ENCODE assay signal across 12 cellular contexts in the genomic region with DNA sequence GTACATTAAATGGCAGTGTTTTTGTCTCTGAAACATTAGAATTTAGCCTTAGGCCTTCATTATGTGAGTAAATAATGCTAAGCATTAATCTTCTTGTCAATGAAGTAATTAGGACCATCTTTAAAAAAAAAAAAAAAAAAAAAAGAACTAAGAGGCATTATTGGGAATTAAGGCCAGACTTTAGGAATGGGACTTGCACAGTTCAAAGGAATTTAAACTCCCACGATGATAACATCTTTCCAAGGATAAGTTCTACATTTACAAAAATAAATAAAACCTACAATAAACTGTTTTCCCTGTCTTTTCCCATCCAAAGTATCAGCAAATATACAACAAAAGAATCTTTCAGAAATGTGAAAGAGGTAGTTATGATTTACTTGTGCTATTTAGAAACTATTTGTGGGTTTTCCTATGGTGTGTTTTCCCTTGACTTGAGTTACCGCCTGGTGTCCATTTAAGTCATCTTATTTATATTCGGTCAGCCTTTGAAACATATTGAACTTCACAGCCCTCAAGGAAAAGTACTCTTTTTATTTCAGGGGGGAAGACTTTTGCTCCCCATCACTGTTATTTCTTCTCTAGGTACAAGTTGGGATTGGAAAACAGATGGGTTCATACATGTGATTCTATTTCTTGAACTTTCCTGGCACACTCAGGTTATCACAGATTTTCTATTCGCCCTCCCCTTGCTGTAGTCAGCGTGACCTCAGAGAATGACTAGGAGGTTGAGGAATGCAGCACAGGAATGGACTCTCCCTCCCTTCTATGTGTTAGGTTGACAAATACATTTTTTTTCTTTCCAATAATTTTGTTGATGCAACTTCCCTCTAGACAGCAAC. TPM values are rescaled to one million over a fixed set of nuclear protein-coding genes. Genes with fewer than 3 reads are reported as not detected.
DNase-seq lines count a peak whose midpoint lies in the region; ATAC-seq and TF ChIP-seq lines count a peak whose summit lies in the region.
"Had no signal": no experiment of that assay in that cellular context is flagged by ENCODE, and none has a peak within 500 bp of the region (broad histone marks: within the 10 kb centered on the region; RNA-seq: fewer than 3 reads in every experiment).

No MANE protein-coding gene starts in this region.

- H3K27me3 ChIP-seq in ACC112 (ENCODE audit: insufficient read depth, low read length) (no peaks in the 10 kb centered on the region), gastrocnemius medialis (no peaks in the 10 kb centered on the region)

- ATAC-seq in gastrocnemius medialis (no peak), sciatic nerve (no peak)

- in situ Hi-C loops in gastrocnemius medialis (cut with MboI; ENCODE audit: low sequenced_read_pairs in 4 of 4), result no loop called here

- POLR2A ChIA-PET in MCF 10A (lab: Yijun Ruan, JAX), result no interaction called here

- no peaks in the 10 kb centered on the region for H3K36me3 Mint-ChIP-seq in MCF 10A (ENCODE audit: insufficient read depth, unreplicated experiment)

- no peaks in the 10 kb centered on the region for H3K9me3 Mint-ChIP-seq in MCF 10A (ENCODE audit: unreplicated experiment)
- H3K9me3 Mint-ChIP-seq: H9 had no signal

- H3K4me3 Mint-ChIP-seq in MCF 10A (ENCODE audit: unreplicated experiment), result peak overlapping the region; percentile 3
- H3K4me3 Mint-ChIP-seq: H9 had no signal

- peaks cover 11% of the 10 kb centered on the region for H3K4me1 Mint-ChIP-seq in MCF 10A (ENCODE audit: insufficient read depth, unreplicated experiment)
- H3K4me1 Mint-ChIP-seq: H9 had no signal

- peak overlapping the region; percentile 16 for H3K27ac Mint-ChIP-seq in MCF 10A (ENCODE audit: low read depth, unreplicated experiment)

- no peaks in the 10 kb centered on the region for H3K27me3 Mint-ChIP-seq in MCF 10A (ENCODE audit: insufficient read depth, unreplicated experiment)

- DNase-seq in HT-29 (ENCODE audit: low spot score), result peak; percentile 4
- peak; percentile 75 for DNase-seq in MCF 10A (ENCODE audit: unreplicated experiment)
- DNase-seq in kidney glomerular epithelial cell (lab: John Stamatoyannopoulos, UW), result peak; percentile 86
- no peak for DNase-seq in gastrocnemius medialis
- DNase-seq in OCI-M1 (lab: John Stamatoyannopoulos, UW), result no peak
- DNase-seq in NAMALWA (ENCODE audit: low spot score), result no peak
- DNase-seq in sciatic nerve (ENCODE audit: low spot score), result no peak
- DNase-seq: activated CD8-positive, alpha-beta memory T cell treated with anti-CD3 and anti-CD28 coated beads, Interleukin-2, amount 50 U/mL, for 48 hours; H9; T-helper 2 cell had no signal

- intact Hi-C loops in MCF 10A (cut with micrococcal nuclease) (no loop called here), gastrocnemius medialis (cut with DNase I; ENCODE audit: low total_unique reads) (no loop called here), sciatic nerve (cut with DNase I) (no loop called here)

- H3K4me1 ChIP-seq in ACC112 (ENCODE audit: control insufficient read depth, insufficient read depth, low read length, unreplicated experiment), result peaks cover 10% of the 10 kb centered on the region
- H3K4me1 ChIP-seq in gastrocnemius medialis, result no peaks in the 10 kb centered on the region

- TF ChIP-seq CTCF in MCF 10A (IDR thresholded peaks at IDR 0.05; ENCODE audit: unreplicated experiment) (no peak), gastrocnemius medialis (IDR thresholded peaks at IDR 0.05 in 4 of 5, conservative IDR thresholded peaks at IDR 0.05 in 1 of 5) (no peak)

- H3K4me3 ChIP-seq in ACC112 (ENCODE audit: low read depth, low read length) (peak overlapping the region; percentile 30; the same call in 1 of the 2 replicates), gastrocnemius medialis (no peak overlapping the region)

- no TSS peak for BruUV-seq in MCF 10A (replicated peaks; lab: Mats Ljungman, UMichigan)

- CTCF ChIA-PET in MCF 10A (lab: Yijun Ruan, JAX), result interaction anchor here (0.8 kb wide), 1 partner anchor 28 kb away, joined by 4 read pairs; no protein-coding TSS in a partner anchor

- H3K36me3 ChIP-seq in ACC112 (ENCODE audit: insufficient read depth, low read length) (no peaks in the 10 kb centered on the region), gastrocnemius medialis (no peaks in the 10 kb centered on the region)

- H3K27ac ChIP-seq in ACC112 (ENCODE audit: low read depth, low read length) (peak overlapping the region; percentile 35; the same call in 1 of the 2 replicates), gastrocnemius medialis (no peak overlapping the region)

- H3K9me3 ChIP-seq in gastrocnemius medialis, result no peaks in the 10 kb centered on the region

- no peaks in the 10 kb centered on the region for H3K79me2 ChIP-seq in ACC112 (ENCODE audit: control insufficient read depth, insufficient read depth, low read length, unreplicated experiment)

- no peak for TF ChIP-seq POLR2A in gastrocnemius medialis (IDR thresholded peaks at IDR 0.05)

- H2AFZ ChIP-seq in ACC112 (ENCODE audit: low read length, unreplicated experiment), result peak overlapping the region; percentile 27

RNA-seq across cellular contexts. Expression of a gene that starts 13.6 kb away (rescaled TPM):
- not detected in 2 replicates for total RNA-seq in HT-29 (2014; rRNA removed; shearing (Covaris generic))
- not detected in 2 replicates for total RNA-seq in MCF 10A (2022)
- not detected for total RNA-seq in gastrocnemius medialis
- total RNA-seq in sciatic nerve, result 0.27 TPM
- total RNA-seq: H9, mononuclear cell had no signal

Comparison
In these comparisons a context has a peak if more than half of its experiments do, and no peak if none do; other contexts are left out.
1. DNase-seq: peak in HT-29 (single experiment), MCF 10A (single experiment) and kidney glomerular epithelial cell (single experiment); none in gastrocnemius medialis (0 of 2), OCI-M1 (single experiment), NAMALWA (single experiment) and sciatic nerve (single experiment).